Comparison of ENCODE assay signal across 20 cellular contexts in the genomic region with DNA sequence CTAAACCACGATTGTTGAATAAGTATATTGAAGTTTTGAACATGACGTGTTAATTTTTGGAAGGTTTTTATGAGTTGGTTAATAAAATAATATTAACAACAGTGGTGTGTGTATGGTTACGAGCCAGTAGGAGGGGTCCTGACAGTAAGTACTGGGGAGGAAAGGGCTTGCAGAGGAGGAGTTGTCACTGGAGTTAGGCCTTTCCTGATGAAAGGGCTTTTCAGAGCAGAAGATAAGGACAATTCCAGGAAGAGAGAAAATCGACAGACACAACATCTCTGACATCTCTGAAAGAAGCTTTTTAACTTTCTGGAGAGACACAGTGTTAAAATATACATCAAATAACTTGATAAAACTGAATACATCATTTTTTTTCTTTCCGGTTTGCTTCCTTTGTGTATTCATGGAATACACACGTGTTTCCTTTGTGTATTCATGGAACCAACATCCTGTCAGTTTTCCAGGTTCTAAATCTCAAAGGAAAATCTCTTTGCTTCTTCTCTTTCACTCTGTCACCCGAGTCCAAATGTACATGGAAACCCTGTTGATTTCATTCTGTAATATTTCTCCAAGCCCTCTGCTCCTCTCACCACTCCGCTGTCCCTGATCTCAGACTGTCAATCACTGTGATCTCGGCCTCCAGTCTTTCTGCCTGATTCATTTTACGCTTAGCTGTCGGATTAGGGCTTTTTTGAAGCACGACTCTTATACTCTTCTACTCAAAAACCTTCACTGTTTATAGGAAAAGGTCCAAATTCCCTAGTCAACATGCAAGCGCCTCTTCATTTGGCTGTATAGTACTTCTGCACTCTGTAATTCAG.
A peak's percentile ranks its signal among the peaks of the same experiment; 100 is the strongest.
DNase-seq lines count a peak whose midpoint lies in the region; ATAC-seq and TF ChIP-seq lines count a peak whose summit lies in the region.
"Had no signal": no experiment of that assay in that cellular context is flagged by ENCODE, and none has a peak within 500 bp of the region (broad histone marks: within the 10 kb centered on the region; RNA-seq: fewer than 3 reads in every experiment).

No MANE protein-coding gene starts in this region.

- TF ChIP-seq CTCF in foreskin keratinocyte (conservative IDR thresholded peaks at IDR 0.05) (no peak), GM23338 (conservative IDR thresholded peaks at IDR 0.05; ENCODE audit: low read depth in 2 of 2) (no peak)

- H3K36me3 ChIP-seq in mesodermal cell (ENCODE audit: control insufficient read depth, insufficient read depth, low read length), result no peaks in the 10 kb centered on the region
- H3K36me3 ChIP-seq in GM23338 (ENCODE audit: insufficient read depth), result no peaks in the 10 kb centered on the region
- H3K36me3 ChIP-seq: BLaER1 treated with 17β-estradiol and CSF1 and Interleukin-3, amounts not matched to agents 10 nM and 100 nM had no signal

- DNase-seq in SK-MEL-5 (ENCODE audit: low read depth, low spot score) (peak; percentile 86), dermis blood vessel endothelial cell (peak; percentile 20), substantia nigra (lab: John Stamatoyannopoulos, UW) (peak in 1 of 49 donors; percentile 3), foreskin keratinocyte (no peak), GM23338 (ENCODE audit: low spot score) (no peak), SW 1271 (lab: John Stamatoyannopoulos, UW) (no peak)
- DNase-seq in stimulated activated CD4-positive, alpha-beta T cell treated with anti-CD3 and anti-CD28 coated beads, Interleukin-2, amount 100 ng/mL, for 48 hours, result no peak
- DNase-seq: CD8-positive, alpha-beta memory T cell; DND-41; HFFc6; NCI-H1048; NCI-H1436 treated with DMSO at 0.1 percent for 48 hours; NCI-H2029 treated with DMSO at 0.1 percent for 48 hours; NCI-H2171 treated with DMSO at 0.1 percent for 48 hours; NCI-H510A; NCI-H82 had no signal

- peaks cover 4% of the 10 kb centered on the region for H3K4me1 ChIP-seq in mesodermal cell (ENCODE audit: control insufficient read depth, insufficient read depth, low read length, poor library complexity, severe bottlenecking)
- no peaks in the 10 kb centered on the region for H3K4me1 ChIP-seq in foreskin keratinocyte
- no peaks in the 10 kb centered on the region for H3K4me1 ChIP-seq in GM23338 (ENCODE audit: insufficient read depth)
- H3K4me1 ChIP-seq: A549 had no signal

- H4K20me1 ChIP-seq in GM23338 (replicated peaks; ENCODE audit: insufficient read depth), result no peaks in the 10 kb centered on the region
- H4K20me1 ChIP-seq: BLaER1 treated with 17β-estradiol and CSF1 and Interleukin-3, amounts not matched to agents 10 nM and 100 nM had no signal

- no peak overlapping the region for H3K4me2 ChIP-seq in GM23338
- H3K4me2 ChIP-seq: A549; BLaER1 treated with 17β-estradiol and CSF1 and Interleukin-3, amounts not matched to agents 10 nM and 100 nM had no signal

- H3K9me2 ChIP-seq in GM23338 (ENCODE audit: insufficient read depth), result no peaks in the 10 kb centered on the region

- in situ Hi-C loops in SK-MEL-5 (cut with HindIII; ENCODE audit: low pct_unique_long_range_greater_than_20kb, low sequenced_read_pairs), result no loop called here

- H3K4me3 ChIP-seq in mesodermal cell (ENCODE audit: extremely low read depth, insufficient read depth, low read length, poor library complexity, severe bottlenecking) (no peak overlapping the region), GM23338 (no peak overlapping the region)
- H3K4me3 ChIP-seq: A549; BLaER1 treated with 17β-estradiol and CSF1 and Interleukin-3, amounts not matched to agents 10 nM and 100 nM; GM12878 had no signal

- H3K4me1 Mint-ChIP-seq in GM23338, result no peaks in the 10 kb centered on the region
- H3K4me1 Mint-ChIP-seq: CD8-positive, alpha-beta memory T cell had no signal

- H3K4me3 Mint-ChIP-seq in GM23338, result no peak overlapping the region
- H3K4me3 Mint-ChIP-seq: CD8-positive, alpha-beta memory T cell; HFFc6 had no signal

- no peaks in the 10 kb centered on the region for H3K9me3 ChIP-seq in mesodermal cell (ENCODE audit: control insufficient read depth, low read length)
- H3K9me3 ChIP-seq: A549 had no signal

- no peak overlapping the region for H3K27ac Mint-ChIP-seq in GM23338
- H3K27ac Mint-ChIP-seq: CD8-positive, alpha-beta memory T cell; HFFc6 had no signal

- H3K27me3 Mint-ChIP-seq in GM23338 (ENCODE audit: insufficient read depth, low read depth, poor library complexity), result peaks cover 1% of the 10 kb centered on the region

- H3K27ac ChIP-seq in mesodermal cell (ENCODE audit: low read depth, low read length, severe bottlenecking) (peak overlapping the region; percentile 49), substantia nigra (ENCODE audit: low read depth, low read length, poor library complexity, severe bottlenecking) (peak overlapping the region; percentile 36), foreskin keratinocyte (no peak overlapping the region), GM23338 (ENCODE audit: low read depth) (no peak overlapping the region)
- H3K27ac ChIP-seq: A549; BLaER1 treated with 17β-estradiol and CSF1 and Interleukin-3, amounts not matched to agents 10 nM and 100 nM had no signal

- H3F3A ChIP-seq in GM23338 (replicated peaks; ENCODE audit: low read depth), result no peaks in the 10 kb centered on the region

- no peaks in the 10 kb centered on the region for H3K79me2 ChIP-seq in GM23338 (replicated peaks; ENCODE audit: insufficient read depth)

- H3K36me3 Mint-ChIP-seq in GM23338 (ENCODE audit: low read depth), result no peaks in the 10 kb centered on the region

- no peak overlapping the region for H2AFZ ChIP-seq in GM23338

- 89 to 94% methylated on average over 5 to 12 of the region's 13 CpGs for WGBS in mesodermal cell (ENCODE audit: insufficient coverage in 2 of 2), 2 experiments

- H3K27me3 ChIP-seq in foreskin keratinocyte, result peaks cover 37% of the 10 kb centered on the region
- H3K27me3 ChIP-seq in GM23338 (ENCODE audit: insufficient read depth), result no peaks in the 10 kb centered on the region
- H3K27me3 ChIP-seq: BLaER1 treated with 17β-estradiol and CSF1 and Interleukin-3, amounts not matched to agents 10 nM and 100 nM had no signal

- no peak for ATAC-seq in foreskin keratinocyte
- ATAC-seq in GM23338, result no peak
- ATAC-seq: A549, GM12878 had no signal

- H3K9me3 Mint-ChIP-seq in GM23338, result no peaks in the 10 kb centered on the region
- H3K9me3 Mint-ChIP-seq: CD8-positive, alpha-beta memory T cell; HFFc6 had no signal

TF ChIP-seq in GM23338, 12 proteins besides CTCF, POLR2A, EP300 and RAD21 (continues in another document):
- no peak for TF ChIP-seq EZH2phosphoT487 (IDR thresholded peaks at IDR 0.05; ENCODE audit: unreplicated experiment)
- TF ChIP-seq POLR2AphosphoS5 (IDR thresholded peaks at IDR 0.05; ENCODE audit: low read depth), result no peak
- no peak for TF ChIP-seq ZNF331 (CRISPR knock-in tag; IDR thresholded peaks at IDR 0.05; ENCODE audit: low read depth)
- no peak for TF ChIP-seq STAT1 (IDR thresholded peaks at IDR 0.05; ENCODE audit: unreplicated experiment)
- no peak for TF ChIP-seq JUNB (IDR thresholded peaks at IDR 0.05; ENCODE audit: unreplicated experiment)
- TF ChIP-seq, protein P1, sequence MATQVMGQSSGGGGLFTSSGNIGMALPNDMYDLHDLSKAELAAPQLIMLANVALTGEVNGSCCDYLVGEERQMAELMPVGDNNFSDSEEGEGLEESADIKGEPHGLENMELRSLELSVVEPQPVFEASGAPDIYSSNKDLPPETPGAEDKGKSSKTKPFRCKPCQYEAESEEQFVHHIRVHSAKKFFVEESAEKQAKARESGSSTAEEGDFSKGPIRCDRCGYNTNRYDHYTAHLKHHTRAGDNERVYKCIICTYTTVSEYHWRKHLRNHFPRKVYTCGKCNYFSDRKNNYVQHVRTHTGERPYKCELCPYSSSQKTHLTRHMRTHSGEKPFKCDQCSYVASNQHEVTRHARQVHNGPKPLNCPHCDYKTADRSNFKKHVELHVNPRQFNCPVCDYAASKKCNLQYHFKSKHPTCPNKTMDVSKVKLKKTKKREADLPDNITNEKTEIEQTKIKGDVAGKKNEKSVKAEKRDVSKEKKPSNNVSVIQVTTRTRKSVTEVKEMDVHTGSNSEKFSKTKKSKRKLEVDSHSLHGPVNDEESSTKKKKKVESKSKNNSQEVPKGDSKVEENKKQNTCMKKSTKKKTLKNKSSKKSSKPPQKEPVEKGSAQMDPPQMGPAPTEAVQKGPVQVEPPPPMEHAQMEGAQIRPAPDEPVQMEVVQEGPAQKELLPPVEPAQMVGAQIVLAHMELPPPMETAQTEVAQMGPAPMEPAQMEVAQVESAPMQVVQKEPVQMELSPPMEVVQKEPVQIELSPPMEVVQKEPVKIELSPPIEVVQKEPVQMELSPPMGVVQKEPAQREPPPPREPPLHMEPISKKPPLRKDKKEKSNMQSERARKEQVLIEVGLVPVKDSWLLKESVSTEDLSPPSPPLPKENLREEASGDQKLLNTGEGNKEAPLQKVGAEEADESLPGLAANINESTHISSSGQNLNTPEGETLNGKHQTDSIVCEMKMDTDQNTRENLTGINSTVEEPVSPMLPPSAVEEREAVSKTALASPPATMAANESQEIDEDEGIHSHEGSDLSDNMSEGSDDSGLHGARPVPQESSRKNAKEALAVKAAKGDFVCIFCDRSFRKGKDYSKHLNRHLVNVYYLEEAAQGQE (IDR thresholded peaks at IDR 0.05; ENCODE audit: unreplicated experiment), result no peak
- TF ChIP-seq ZNF114 (CRISPR knock-in tag; IDR thresholded peaks at IDR 0.05), result no peak
- TF ChIP-seq EZH2 (IDR thresholded peaks at IDR 0.05; ENCODE audit: low read depth, unreplicated experiment), result no peak
- TF ChIP-seq, protein P2, sequence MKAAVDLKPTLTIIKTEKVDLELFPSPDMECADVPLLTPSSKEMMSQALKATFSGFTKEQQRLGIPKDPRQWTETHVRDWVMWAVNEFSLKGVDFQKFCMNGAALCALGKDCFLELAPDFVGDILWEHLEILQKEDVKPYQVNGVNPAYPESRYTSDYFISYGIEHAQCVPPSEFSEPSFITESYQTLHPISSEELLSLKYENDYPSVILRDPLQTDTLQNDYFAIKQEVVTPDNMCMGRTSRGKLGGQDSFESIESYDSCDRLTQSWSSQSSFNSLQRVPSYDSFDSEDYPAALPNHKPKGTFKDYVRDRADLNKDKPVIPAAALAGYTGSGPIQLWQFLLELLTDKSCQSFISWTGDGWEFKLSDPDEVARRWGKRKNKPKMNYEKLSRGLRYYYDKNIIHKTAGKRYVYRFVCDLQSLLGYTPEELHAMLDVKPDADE (IDR thresholded peaks at IDR 0.05), result no peak
- no peak for TF ChIP-seq CREB1 (CRISPR knock-in tag; IDR thresholded peaks at IDR 0.05; ENCODE audit: low read depth)

Comparison
In these comparisons a context has a peak if more than half of its experiments do, and no peak if none do; other contexts are left out.
1. DNase-seq: peak in SK-MEL-5 (single experiment) and dermis blood vessel endothelial cell (single experiment); none in foreskin keratinocyte (0 of 2), GM23338 (single experiment), SW 1271 (0 of 2) and stimulated activated CD4-positive, alpha-beta T cell treated with anti-CD3 and anti-CD28 coated beads, Interleukin-2, amount 100 ng/mL, for 48 hours (0 of 2).
2. H3K27ac ChIP-seq: peak in mesodermal cell (single experiment) and substantia nigra (single experiment); none in foreskin keratinocyte (single experiment) and GM23338 (single experiment).